In the genomic region with DNA sequence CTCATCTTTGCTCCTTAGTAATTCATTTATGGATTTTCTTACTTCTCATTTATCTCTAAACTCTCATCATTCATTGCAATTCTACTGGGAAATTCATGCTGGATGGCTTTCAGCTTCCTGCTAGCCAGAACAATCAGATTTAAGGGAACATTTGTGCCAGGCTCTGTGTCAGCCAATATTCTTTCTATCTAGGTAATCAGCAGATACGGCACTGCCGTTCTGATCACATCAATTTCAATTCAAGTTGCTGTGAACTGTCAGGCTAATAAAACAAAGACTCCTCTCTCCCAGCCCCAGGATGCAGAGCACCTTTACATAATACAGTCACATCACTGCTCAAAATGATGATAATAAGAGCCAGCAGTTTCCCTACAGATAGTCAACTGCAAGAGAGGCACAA, we compare ENCODE assay signal across 34 cellular contexts.
DNase-seq lines count a peak whose midpoint lies in the region; ATAC-seq and TF ChIP-seq lines count a peak whose summit lies in the region.
"Had no signal": no experiment of that assay in that cellular context is flagged by ENCODE, and none has a peak within 500 bp of the region (broad histone marks: within the 10 kb centered on the region; RNA-seq: fewer than 3 reads in every experiment).

No MANE protein-coding gene starts in this region.

- no peaks in the 10 kb centered on the region for H3K36me3 Mint-ChIP-seq in glutamatergic neuron (ENCODE audit: unreplicated experiment)
- H3K36me3 Mint-ChIP-seq: CD14-positive monocyte; CD4-positive, alpha-beta memory T cell; CD4-positive, CD25-positive, alpha-beta regulatory T cell; CD8-positive, alpha-beta memory T cell; CD8-positive, alpha-beta T cell had no signal

- H3K4me3 Mint-ChIP-seq in glutamatergic neuron (ENCODE audit: unreplicated experiment), result no peak overlapping the region
- H3K4me3 Mint-ChIP-seq: B cell; CD14-positive monocyte; CD4-positive, alpha-beta memory T cell; CD4-positive, alpha-beta T cell; CD4-positive, CD25-positive, alpha-beta regulatory T cell; CD8-positive, alpha-beta memory T cell; CD8-positive, alpha-beta T cell had no signal

- TF ChIP-seq EP300 in SK-N-SH (IDR thresholded peaks at IDR 0.05; ENCODE audit: borderline replicate concordance in 1 of 2, low read depth in 1 of 2, low read length in 1 of 2) (peak in 1 of 2 experiments; percentile 95; a peak in 2 of 4 replicates), neural cell (conservative IDR thresholded peaks at IDR 0.05; ENCODE audit: poor library complexity, severe bottlenecking) (no peak)

- intact Hi-C loops in right cardiac atrium (cut with DNase I), result no loop called here

- H4K20me1 ChIP-seq in SK-N-SH (ENCODE audit: insufficient read depth) (no peaks in the 10 kb centered on the region), neural cell (ENCODE audit: insufficient read depth) (no peaks in the 10 kb centered on the region)
- H4K20me1 ChIP-seq: BLaER1; BLaER1 treated with 17β-estradiol and CSF1 and Interleukin-3, amounts not matched to agents 10 nM and 100 nM had no signal

- no peak overlapping the region for H3K9ac ChIP-seq in SK-N-SH
- peak overlapping the region; percentile 22 for H3K9ac ChIP-seq in neural cell (ENCODE audit: low read length)
- H3K9ac ChIP-seq: BLaER1; BLaER1 treated with 17β-estradiol and CSF1 and Interleukin-3, amounts not matched to agents 10 nM and 100 nM had no signal

- H3K27me3 ChIP-seq in SK-N-SH (ENCODE audit: insufficient read depth) (no peaks in the 10 kb centered on the region), BE2C (no peaks in the 10 kb centered on the region), neural cell (ENCODE audit: insufficient read depth, low read depth, low read length) (no peaks in the 10 kb centered on the region), right cardiac atrium (ENCODE audit: control insufficient read depth, insufficient read depth) (no peaks in the 10 kb centered on the region)
- H3K27me3 ChIP-seq: BLaER1; BLaER1 treated with 17β-estradiol and CSF1 and Interleukin-3, amounts not matched to agents 10 nM and 100 nM had no signal

- H3K27ac Mint-ChIP-seq in glutamatergic neuron (ENCODE audit: unreplicated experiment), result no peak overlapping the region
- H3K27ac Mint-ChIP-seq: B cell; CD14-positive monocyte; CD4-positive, alpha-beta memory T cell; CD4-positive, alpha-beta T cell; CD4-positive, CD25-positive, alpha-beta regulatory T cell; CD8-positive, alpha-beta memory T cell; CD8-positive, alpha-beta T cell had no signal

- H3K9me2 ChIP-seq in SK-N-SH, result no peaks in the 10 kb centered on the region
- H3K9me2 ChIP-seq in neural cell (ENCODE audit: insufficient read depth, low read length), result no peaks in the 10 kb centered on the region

- H3K4me1 ChIP-seq in SK-N-SH (ENCODE audit: control insufficient read depth in 1 of 2, insufficient read depth in 2 of 2, low read depth in 1 of 2, low read length in 1 of 2), result peaks cover 0 to 13% of the 10 kb centered on the region in 2 experiments; a peak in 2 of 4 replicates
- H3K4me1 ChIP-seq in BE2C, result peaks cover 20% of the 10 kb centered on the region
- no peaks in the 10 kb centered on the region for H3K4me1 ChIP-seq in right cardiac atrium (ENCODE audit: control insufficient read depth, insufficient read depth, low read length)
- H3K4me1 ChIP-seq: A549, Caco-2 had no signal

- no peak overlapping the region for H2AFZ ChIP-seq in SK-N-SH (ENCODE audit: low read depth)
- no peak overlapping the region for H2AFZ ChIP-seq in neural cell (ENCODE audit: low read depth, low read length)

- H3K27me3 Mint-ChIP-seq in glutamatergic neuron (ENCODE audit: unreplicated experiment), result peaks cover 4% of the 10 kb centered on the region
- H3K27me3 Mint-ChIP-seq: CD4-positive, alpha-beta memory T cell; CD4-positive, alpha-beta T cell; CD4-positive, CD25-positive, alpha-beta regulatory T cell; CD8-positive, alpha-beta memory T cell had no signal

- H3K36me3 ChIP-seq in SK-N-SH (replicated peaks in 1 of 2; ENCODE audit: control insufficient read depth in 1 of 2, insufficient read depth in 2 of 2, low read length in 1 of 2) (no peaks in the 10 kb centered on the region), BE2C (no peaks in the 10 kb centered on the region), neural cell (ENCODE audit: insufficient read depth, low read length) (peaks cover 7% of the 10 kb centered on the region)
- H3K36me3 ChIP-seq: BLaER1; BLaER1 treated with 17β-estradiol and CSF1 and Interleukin-3, amounts not matched to agents 10 nM and 100 nM had no signal

- POLR2A ChIA-PET in SK-N-SH (lab: Yijun Ruan, JAX), result no interaction called here

- H3K79me2 ChIP-seq in SK-N-SH (ENCODE audit: insufficient read depth) (no peaks in the 10 kb centered on the region), neural cell (replicated peaks; ENCODE audit: insufficient read depth, low read length) (no peaks in the 10 kb centered on the region)

- peaks cover 5% of the 10 kb centered on the region for H3K9me3 Mint-ChIP-seq in glutamatergic neuron (ENCODE audit: unreplicated experiment)
- H3K9me3 Mint-ChIP-seq: CD4-positive, alpha-beta T cell had no signal

- H3K27ac ChIP-seq in SK-N-SH (ENCODE audit: low read depth in 2 of 2, low read length in 1 of 2) (peak overlapping the region in 1 of 2 experiments; percentile 78; a peak in 2 of 4 replicates), neural cell (ENCODE audit: low read length) (peak overlapping the region; percentile 43), right cardiac atrium (ENCODE audit: low read length) (no peak overlapping the region)
- H3K27ac ChIP-seq: 22Rv1; A549; BLaER1; BLaER1 treated with 17β-estradiol and CSF1 and Interleukin-3, amounts not matched to agents 10 nM and 100 nM; C4-2B had no signal

- H3F3A ChIP-seq in SK-N-SH (replicated peaks; ENCODE audit: insufficient read depth), result no peaks in the 10 kb centered on the region
- no peaks in the 10 kb centered on the region for H3F3A ChIP-seq in neural cell (ENCODE audit: insufficient read depth, low read length, poor library complexity, severe bottlenecking)

- CTCF ChIA-PET in SK-N-SH (lab: Yijun Ruan, JAX), result interaction anchor here (1.1 to 2.2 kb wide), 3 partner anchors 10 to 1118 kb away, joined by 3 to 14 read pairs (median 4); no protein-coding TSS in a partner anchor

- no peak overlapping the region for H3K4me3 ChIP-seq in SK-N-SH (ENCODE audit: low read depth in 2 of 2, low read length in 1 of 2)
- no peak overlapping the region for H3K4me3 ChIP-seq in BE2C (ENCODE audit: low read depth, low read length)
- no peak overlapping the region for H3K4me3 ChIP-seq in neural cell (ENCODE audit: low read length)
- no peak overlapping the region for H3K4me3 ChIP-seq in right cardiac atrium (ENCODE audit: low read length)
- H3K4me3 ChIP-seq: A549; BLaER1; BLaER1 treated with 17β-estradiol and CSF1 and Interleukin-3, amounts not matched to agents 10 nM and 100 nM had no signal

- ATAC-seq in SK-N-SH treated with all-trans-retinoic acid at 6 μM for 48 hours (no peak), GM18505 (IDR thresholded peaks at IDR 0.05; ENCODE audit: unreplicated experiment) (no peak), right cardiac atrium (no peak)
- ATAC-seq: A549; CD8-positive, alpha-beta T cell had no signal

- peaks cover 9% of the 10 kb centered on the region for H3K4me1 Mint-ChIP-seq in glutamatergic neuron (ENCODE audit: low read depth, unreplicated experiment)
- H3K4me1 Mint-ChIP-seq: B cell; CD14-positive monocyte; CD4-positive, alpha-beta memory T cell; CD4-positive, CD25-positive, alpha-beta regulatory T cell; CD8-positive, alpha-beta memory T cell had no signal

- WGBS in SK-N-SH (ENCODE audit: low lambda C conversion rate), result 26% methylated on average over 2 of the region's 2 CpGs
- 49% methylated on average over 2 of the region's 2 CpGs for WGBS in right cardiac atrium

- no peak for TF ChIP-seq POLR2A in GM18505 (IDR thresholded peaks at IDR 0.05; ENCODE audit: borderline replicate concordance, extremely low read depth, insufficient read depth, insufficient read length)

- TF ChIP-seq RAD21 in SK-N-SH (IDR thresholded peaks at IDR 0.05; ENCODE audit: low read length) (no peak), neural cell (conservative IDR thresholded peaks at IDR 0.05) (no peak)

- H3K9me3 ChIP-seq in SK-N-SH, result no peaks in the 10 kb centered on the region
- H3K9me3 ChIP-seq in BE2C, result no peaks in the 10 kb centered on the region
- no peaks in the 10 kb centered on the region for H3K9me3 ChIP-seq in neural cell (ENCODE audit: low read length)
- no peaks in the 10 kb centered on the region for H3K9me3 ChIP-seq in right cardiac atrium (ENCODE audit: control insufficient read depth, low read length)
- H3K9me3 ChIP-seq: A549; BLaER1; BLaER1 treated with 17β-estradiol and CSF1 and Interleukin-3, amounts not matched to agents 10 nM and 100 nM; Caco-2 had no signal

- H3K4me2 ChIP-seq in SK-N-SH (no peak overlapping the region), neural cell (ENCODE audit: low read length) (no peak overlapping the region)
- H3K4me2 ChIP-seq: A549; BLaER1; BLaER1 treated with 17β-estradiol and CSF1 and Interleukin-3, amounts not matched to agents 10 nM and 100 nM had no signal

- DNase-seq in SK-N-SH (peak; percentile 23), BE2C (peak; percentile 10), SK-N-DZ (ENCODE audit: low spot score) (peak; percentile 71), glutamatergic neuron (no peak), right cardiac atrium (no peak)
- DNase-seq: 8988T; ACHN; AML-193; C1 segment of cervical spinal cord; Caco-2; Calu3; CD4-positive, alpha-beta memory T cell; CD4-positive, alpha-beta T cell; CD4-positive, CD25-positive, alpha-beta regulatory T cell; CD8-positive, alpha-beta memory T cell; CD8-positive, alpha-beta T cell; COR-L47; DMS 273 treated with DMSO at 0.1 percent for 48 hours; DMS153; DMS53; DMS79; DMS79 treated with DMSO at 0.1 percent for 48 hours; DND-41; EL had no signal

- no peak for TF ChIP-seq CTCF in SK-N-SH (IDR thresholded peaks at IDR 0.05)
- TF ChIP-seq CTCF in BE2C (IDR thresholded peaks at IDR 0.05; ENCODE audit: low read depth, low read length), result no peak
- no peak for TF ChIP-seq CTCF in neural cell (IDR thresholded peaks at IDR 0.05; ENCODE audit: poor library complexity, severe bottlenecking)
- TF ChIP-seq CTCF in glutamatergic neuron (IDR thresholded peaks at IDR 0.05; ENCODE audit: partially characterized antibody, unreplicated experiment), result no peak

TF ChIP-seq in SK-N-SH, 30 proteins besides CTCF, POLR2A, EP300 and RAD21 (continues in another document):
- TF ChIP-seq FOXJ3 (CRISPR knock-in tag; IDR thresholded peaks at IDR 0.05) (peak; percentile 72; the same call in 1 of the 2 replicates), CHD2 (IDR thresholded peaks at IDR 0.05; ENCODE audit: low read length, partially characterized antibody) (peak; percentile 62), TCF12 (IDR thresholded peaks at IDR 0.05) (no peak)

TF ChIP-seq in SK-N-SH treated with all-trans-retinoic acid at 6 μM for 48 hours, 23 proteins besides CTCF, POLR2A, EP300 and RAD21 (continues in another document):
- no peak for TF ChIP-seq GLIS3 (CRISPR knock-in tag; IDR thresholded peaks at IDR 0.05)
- no peak for TF ChIP-seq SNAI2 (CRISPR knock-in tag; IDR thresholded peaks at IDR 0.05)

TF ChIP-seq in neural cell, 6 proteins besides CTCF, POLR2A, EP300 and RAD21 (continues in another document):
- TF ChIP-seq TAF1 (IDR thresholded peaks at IDR 0.05; ENCODE audit: low read depth) (no peak), EZH2 (IDR thresholded peaks at IDR 0.05; ENCODE audit: borderline replicate concordance, insufficient read depth, low read length, poor library complexity, severe bottlenecking) (no peak), MXI1 (conservative IDR thresholded peaks at IDR 0.05; ENCODE audit: poor library complexity, severe bottlenecking) (no peak), POLR2AphosphoS5 (IDR thresholded peaks at IDR 0.05) (no peak)

Comparison
In these comparisons a context has a peak if more than half of its experiments do, and no peak if none do; other contexts are left out.
1. DNase-seq: peak in SK-N-SH (single experiment), BE2C (single experiment) and SK-N-DZ (single experiment); none in glutamatergic neuron (single experiment) and right cardiac atrium (0 of 3).